21 cellular contexts compared by ENCODE assay signal in genomic region chr22:30285846-30286200, GRCh38. TPM values are rescaled to one million over a fixed set of nuclear protein-coding genes. Genes with fewer than 3 reads are reported as not detected.
A peak's percentile ranks its signal among the peaks of the same experiment; 100 is the strongest.
DNase-seq lines count a peak whose midpoint lies in the region; ATAC-seq and TF ChIP-seq lines count a peak whose summit lies in the region.
"Had no signal": no experiment of that assay in that cellular context is flagged by ENCODE, and none has a peak within 500 bp of the region (broad histone marks: within the 10 kb centered on the region; RNA-seq: fewer than 3 reads in every experiment).

No MANE protein-coding gene starts in this region.

- no peak overlapping the region for H3K4me3 Mint-ChIP-seq in activated CD8-positive, alpha-beta T cell treated with anti-CD3 and anti-CD28 coated beads, Interleukin-2, amount 10 ng/mL, durations not matched to agents 7 days and 5 days
- H3K4me3 Mint-ChIP-seq in activated CD8-positive, alpha-beta T cell treated with anti-CD3 and anti-CD28 coated beads for 36 hours: no peak overlapping the region
- H3K4me3 Mint-ChIP-seq: GM23338 had no signal

- TF ChIP-seq CTCF in activated CD8-positive, alpha-beta T cell treated with anti-CD3 and anti-CD28 coated beads for 36 hours (IDR thresholded peaks at IDR 0.05): no peak
- TF ChIP-seq CTCF in RWPE1 (conservative IDR thresholded peaks at IDR 0.05; ENCODE audit: low read depth) (no peak), lower lobe of right lung (IDR thresholded peaks at IDR 0.05) (no peak), foreskin keratinocyte (conservative IDR thresholded peaks at IDR 0.05) (no peak)

- H3K9me3 ChIP-seq in BLaER1 treated with 17β-estradiol and CSF1 and Interleukin-3, amounts not matched to agents 10 nM and 100 nM (replicated peaks in 1 of 11): no peaks in the 10 kb centered on the region
- no peaks in the 10 kb centered on the region for H3K9me3 ChIP-seq in lower lobe of right lung

- DNase-seq in activated CD8-positive, alpha-beta T cell treated with anti-CD3 and anti-CD28 coated beads, Interleukin-2, amount 10 ng/mL, durations not matched to agents 7 days and 5 days: no peak
- no peak for DNase-seq in activated CD8-positive, alpha-beta T cell treated with anti-CD3 and anti-CD28 coated beads for 36 hours
- DNase-seq in RWPE1 (ENCODE audit: low spot score) (no peak), lower lobe of right lung (peak; percentile 44), foreskin keratinocyte (no peak)
- DNase-seq: C1 segment of cervical spinal cord; CD4-positive, CD25-positive, alpha-beta regulatory T cell; CD8-positive, alpha-beta memory T cell; COR-L47; DMS 273 treated with DMSO at 0.1 percent for 48 hours; DMS53; HCEC 1CT had no signal

- no peak overlapping the region for H3K4me3 ChIP-seq in BLaER1 treated with 17β-estradiol and CSF1 and Interleukin-3, amounts not matched to agents 10 nM and 100 nM
- H3K4me3 ChIP-seq in lower lobe of right lung: no peak overlapping the region
- H3K4me3 ChIP-seq: GM23338 had no signal

- peaks cover 56 to 92% (median 80%) of the 10 kb centered on the region in 10 experiments for H3K4me1 ChIP-seq in BLaER1 treated with 17β-estradiol and CSF1 and Interleukin-3, amounts not matched to agents 10 nM and 100 nM
- H3K4me1 ChIP-seq in lower lobe of right lung (peaks cover 32% of the 10 kb centered on the region), foreskin keratinocyte (peaks cover 10% of the 10 kb centered on the region)

- no peaks in the 10 kb centered on the region for H3K9me3 Mint-ChIP-seq in activated CD8-positive, alpha-beta T cell treated with anti-CD3 and anti-CD28 coated beads, Interleukin-2, amount 10 ng/mL, durations not matched to agents 7 days and 5 days (ENCODE audit: insufficient read depth)
- H3K9me3 Mint-ChIP-seq in activated CD8-positive, alpha-beta T cell treated with anti-CD3 and anti-CD28 coated beads for 36 hours: no peaks in the 10 kb centered on the region
- H3K9me3 Mint-ChIP-seq: CD4-positive, CD25-positive, alpha-beta regulatory T cell; CD8-positive, alpha-beta memory T cell; GM23338; IgD-negative memory B cell had no signal

- ATAC-seq in activated CD8-positive, alpha-beta T cell treated with anti-CD3 and anti-CD28 coated beads, Interleukin-2, amount 10 ng/mL, durations not matched to agents 7 days and 5 days: no peak
- ATAC-seq in activated CD8-positive, alpha-beta T cell treated with anti-CD3 and anti-CD28 coated beads for 36 hours: no peak
- ATAC-seq in lower lobe of right lung (no peak), GM21381 (IDR thresholded peaks at IDR 0.05; ENCODE audit: unreplicated experiment) (no peak), GM19324 (IDR thresholded peaks at IDR 0.05; ENCODE audit: low FRiP score, unreplicated experiment) (no peak), foreskin keratinocyte (no peak)
- ATAC-seq: GM23338 had no signal

- H3K27ac ChIP-seq in BLaER1 treated with 17β-estradiol and CSF1 and Interleukin-3, amounts not matched to agents 10 nM and 100 nM: peak overlapping the region in 10 of 11 experiments; percentile 38 to 94 (median 90); a peak in 16 of 22 replicates
- 0 out of 2 replicates have a peak overlapping the region, but pooled peaks have one; percentile 95 for H3K27ac ChIP-seq in RWPE1
- no peak overlapping the region for H3K27ac ChIP-seq in lower lobe of right lung
- no peak overlapping the region for H3K27ac ChIP-seq in foreskin keratinocyte
- H3K27ac ChIP-seq: 22Rv1 had no signal

- peaks cover 22% of the 10 kb centered on the region for H3K36me3 Mint-ChIP-seq in activated CD8-positive, alpha-beta T cell treated with anti-CD3 and anti-CD28 coated beads, Interleukin-2, amount 10 ng/mL, durations not matched to agents 7 days and 5 days (ENCODE audit: low read depth)
- H3K36me3 Mint-ChIP-seq in activated CD8-positive, alpha-beta T cell treated with anti-CD3 and anti-CD28 coated beads for 36 hours (ENCODE audit: low read depth): no peaks in the 10 kb centered on the region
- H3K36me3 Mint-ChIP-seq: IgD-negative memory B cell had no signal

- H3K27ac Mint-ChIP-seq in activated CD8-positive, alpha-beta T cell treated with anti-CD3 and anti-CD28 coated beads, Interleukin-2, amount 10 ng/mL, durations not matched to agents 7 days and 5 days: peak overlapping the region; percentile 57
- no peak overlapping the region for H3K27ac Mint-ChIP-seq in activated CD8-positive, alpha-beta T cell treated with anti-CD3 and anti-CD28 coated beads for 36 hours
- H3K27ac Mint-ChIP-seq: GM23338 had no signal

- H3K27me3 Mint-ChIP-seq in activated CD8-positive, alpha-beta T cell treated with anti-CD3 and anti-CD28 coated beads, Interleukin-2, amount 10 ng/mL, durations not matched to agents 7 days and 5 days (ENCODE audit: low read depth): no peaks in the 10 kb centered on the region
- H3K27me3 Mint-ChIP-seq in activated CD8-positive, alpha-beta T cell treated with anti-CD3 and anti-CD28 coated beads for 36 hours: no peaks in the 10 kb centered on the region
- H3K27me3 Mint-ChIP-seq: CD4-positive, CD25-positive, alpha-beta regulatory T cell; CD8-positive, alpha-beta memory T cell had no signal

- peaks cover 74% of the 10 kb centered on the region for H3K4me1 Mint-ChIP-seq in activated CD8-positive, alpha-beta T cell treated with anti-CD3 and anti-CD28 coated beads, Interleukin-2, amount 10 ng/mL, durations not matched to agents 7 days and 5 days (ENCODE audit: low read depth)
- peaks cover 33% of the 10 kb centered on the region for H3K4me1 Mint-ChIP-seq in activated CD8-positive, alpha-beta T cell treated with anti-CD3 and anti-CD28 coated beads for 36 hours (ENCODE audit: low read depth)

- CTCF ChIA-PET in activated CD8-positive, alpha-beta T cell treated with anti-CD3 and anti-CD28 coated beads, Interleukin-2, amount 10 ng/mL, durations not matched to agents 7 days and 5 days (lab: Charles Lee): interaction anchor here (0.7 to 4.8 kb wide), 13 partner anchors 8 to 199 kb away, joined by 3 to 59 read pairs (median 4); partner anchors contain the start of genes MTFP1 and RNF215
- CTCF ChIA-PET in activated CD8-positive, alpha-beta T cell treated with anti-CD3 and anti-CD28 coated beads for 36 hours (lab: Charles Lee): interaction anchor here (0.9 to 19.3 kb wide), 9 partner anchors 17 to 187 kb away, joined by 4 to 472 read pairs (median 33); partner anchors contain the start of genes OSM, RNF215 and SEC14L2
- CTCF ChIA-PET in RWPE1 (lab: Yijun Ruan, JAX): interaction anchor here (0.6 to 1.8 kb wide), 2 partner anchors 22 to 107 kb away, joined by 3 to 6 read pairs; no protein-coding TSS in a partner anchor

- no peaks in the 10 kb centered on the region for H3K27me3 ChIP-seq in BLaER1 treated with 17β-estradiol and CSF1 and Interleukin-3, amounts not matched to agents 10 nM and 100 nM
- no peaks in the 10 kb centered on the region for H3K27me3 ChIP-seq in lower lobe of right lung (ENCODE audit: low read depth)
- no peaks in the 10 kb centered on the region for H3K27me3 ChIP-seq in foreskin keratinocyte

- H4K20me1 ChIP-seq in BLaER1 treated with 17β-estradiol and CSF1 and Interleukin-3, amounts not matched to agents 10 nM and 100 nM: 0 out of 22 replicates have a peak, but pooled peaks cover 0 to 7% (median 0%) of the 10 kb centered on the region in 11 experiments

- peak overlapping the region in 7 of 11 experiments; percentile 4 to 57 (median 22); a peak in 6 of 22 replicates for H3K9ac ChIP-seq in BLaER1 treated with 17β-estradiol and CSF1 and Interleukin-3, amounts not matched to agents 10 nM and 100 nM

- H3K36me3 ChIP-seq in BLaER1 treated with 17β-estradiol and CSF1 and Interleukin-3, amounts not matched to agents 10 nM and 100 nM: peaks cover 0 to 11% (median 0%) of the 10 kb centered on the region in 11 experiments; a peak in 1 of 22 replicates
- peaks cover 29% of the 10 kb centered on the region for H3K36me3 ChIP-seq in lower lobe of right lung

- peak overlapping the region in 5 of 11 experiments; percentile 14 to 100 (median 99); a peak in 8 of 22 replicates for H3K4me2 ChIP-seq in BLaER1 treated with 17β-estradiol and CSF1 and Interleukin-3, amounts not matched to agents 10 nM and 100 nM
- H3K4me2 ChIP-seq: GM23338 had no signal

- POLR2A ChIA-PET in activated CD8-positive, alpha-beta T cell treated with anti-CD3 and anti-CD28 coated beads, Interleukin-2, amount 10 ng/mL, durations not matched to agents 7 days and 5 days (lab: Charles Lee): interaction anchor here (1.2 to 4.9 kb wide), 2 partner anchors 22 to 40 kb away, joined by 4 to 17 read pairs; no protein-coding TSS in a partner anchor
- POLR2A ChIA-PET in activated CD8-positive, alpha-beta T cell treated with anti-CD3 and anti-CD28 coated beads for 36 hours (lab: Charles Lee): interaction anchor here (0.7 to 1.5 kb wide), 4 partner anchors 9 to 116 kb away, joined by 4 to 5 read pairs (median 4); no protein-coding TSS in a partner anchor
- POLR2A ChIA-PET in RWPE1 (lab: Yijun Ruan, JAX; ENCODE audit: low non-redundant PET): no interaction called here

- intact Hi-C loops in activated CD8-positive, alpha-beta T cell treated with anti-CD3 and anti-CD28 coated beads for 36 hours (cut with micrococcal nuclease): loop anchor here (10.0 kb wide), 1 partner anchor 181 kb away; no protein-coding TSS in a partner anchor
- intact Hi-C loops in lower lobe of right lung (cut with DNase I): loop anchor here (10.0 kb wide), 1 partner anchor 99 kb away; the partner anchor contains the start of gene RNF215

RNA-seq across cellular contexts. Expression of gene CASTOR1, which starts 3.5 kb away (rescaled TPM):
- total RNA-seq in activated CD8-positive, alpha-beta T cell treated with anti-CD3 and anti-CD28 coated beads, Interleukin-2, amount 10 ng/mL, durations not matched to agents 7 days and 5 days: 10 to 100 TPM; 24.5 to 25.4 TPM
- total RNA-seq in activated CD8-positive, alpha-beta T cell treated with anti-CD3 and anti-CD28 coated beads for 36 hours: 1 to 10 TPM; 4.2 to 5.1 TPM
- total RNA-seq in lower lobe of right lung (16.2 TPM), foreskin keratinocyte (3.2 and 3.5 TPM in 2 replicates)
- 2.4 and 3.1 TPM in 2 replicates for polyA plus RNA-seq in foreskin keratinocyte

RNA-seq across cellular contexts. Expression of gene OSM, which starts 19.2 kb away (rescaled TPM):
- 100 to 1,000 TPM; 135 to 140 TPM for total RNA-seq in activated CD8-positive, alpha-beta T cell treated with anti-CD3 and anti-CD28 coated beads, Interleukin-2, amount 10 ng/mL, durations not matched to agents 7 days and 5 days
- 10 to 100 TPM; 44.3 to 45.7 TPM for total RNA-seq in activated CD8-positive, alpha-beta T cell treated with anti-CD3 and anti-CD28 coated beads for 36 hours
- 1.1 TPM for total RNA-seq in lower lobe of right lung
- total RNA-seq in foreskin keratinocyte: not detected in 2 replicates
- polyA plus RNA-seq in foreskin keratinocyte: not detected in 2 replicates
- total RNA-seq: A673, GM23338, HT1080 had no signal
- polyA plus RNA-seq: AG04450, GM23338 had no signal

RNA-seq across cellular contexts. Expression of gene LIF, which starts 39.3 kb away (rescaled TPM):
- total RNA-seq in activated CD8-positive, alpha-beta T cell treated with anti-CD3 and anti-CD28 coated beads, Interleukin-2, amount 10 ng/mL, durations not matched to agents 7 days and 5 days: 100 to 1,000 TPM; 532 to 569 TPM
- total RNA-seq in activated CD8-positive, alpha-beta T cell treated with anti-CD3 and anti-CD28 coated beads for 36 hours: 100 to 1,000 TPM; 160 to 161 TPM
- total RNA-seq in lower lobe of right lung (3.1 TPM), foreskin keratinocyte (0.17 and 0.25 TPM in 2 replicates)
- 0.18 and 0.19 TPM in 2 replicates for polyA plus RNA-seq in foreskin keratinocyte
- polyA plus RNA-seq: CD4-positive, CD25-positive, alpha-beta regulatory T cell; CD8-positive, alpha-beta memory T cell; IgD-negative memory B cell had no signal

RNA-seq across cellular contexts. Expression of gene TBC1D10A, which starts 40.9 kb away (rescaled TPM):
- total RNA-seq in activated CD8-positive, alpha-beta T cell treated with anti-CD3 and anti-CD28 coated beads, Interleukin-2, amount 10 ng/mL, durations not matched to agents 7 days and 5 days: 10 to 100 TPM; 47.6 to 49.2 TPM
- total RNA-seq in activated CD8-positive, alpha-beta T cell treated with anti-CD3 and anti-CD28 coated beads for 36 hours: 10 to 100 TPM; 20.5 to 21.1 TPM
- total RNA-seq in lower lobe of right lung: 27.4 TPM
- total RNA-seq in foreskin keratinocyte: 15.0 and 16.2 TPM in 2 replicates
- 15.2 and 15.5 TPM in 2 replicates for polyA plus RNA-seq in foreskin keratinocyte

Comparison
In these comparisons a context has a peak if more than half of its experiments do, and no peak if none do; other contexts are left out.
1. H3K27ac ChIP-seq: peak in BLaER1 treated with 17β-estradiol and CSF1 and Interleukin-3, amounts not matched to agents 10 nM and 100 nM (10 of 11) and RWPE1 (single experiment); none in lower lobe of right lung (single experiment) and foreskin keratinocyte (single experiment).
2. RNA of gene OSM, which starts 19.2 kb away (total RNA-seq): 135 to 140 TPM in activated CD8-positive, alpha-beta T cell treated with anti-CD3 and anti-CD28 coated beads, Interleukin-2, amount 10 ng/mL, durations not matched to agents 7 days and 5 days and 44.3 to 45.7 TPM in activated CD8-positive, alpha-beta T cell treated with anti-CD3 and anti-CD28 coated beads for 36 hours; 1.1 TPM in lower lobe of right lung (single experiment) and not detected in foreskin keratinocyte; every median in the first group is over 10 times any median in the second.
3. RNA of gene LIF, which starts 39.3 kb away (total RNA-seq): 532 to 569 TPM in activated CD8-positive, alpha-beta T cell treated with anti-CD3 and anti-CD28 coated beads, Interleukin-2, amount 10 ng/mL, durations not matched to agents 7 days and 5 days and 160 to 161 TPM in activated CD8-positive, alpha-beta T cell treated with anti-CD3 and anti-CD28 coated beads for 36 hours; 3.1 TPM in lower lobe of right lung (single experiment) and 0.17 to 0.25 TPM in foreskin keratinocyte; every median in the first group is over 10 times any median in the second.